In genomic region chr14:31545328-31545727, GRCh38 we compare ENCODE assay signal across 20 cellular contexts. TPM values are rescaled to one million over a fixed set of nuclear protein-coding genes. Genes with fewer than 3 reads are reported as not detected.
DNase-seq lines count a peak whose midpoint lies in the region; ATAC-seq, FAIRE-seq and TF ChIP-seq lines count a peak whose summit lies in the region.
"Had no signal": no experiment of that assay in that cellular context is flagged by ENCODE, and none has a peak within 500 bp of the region (broad histone marks: within the 10 kb centered on the region; RNA-seq: fewer than 3 reads in every experiment).

No MANE protein-coding gene starts in this region.

- BruUV-seq in GM12878 (replicated peaks; lab: Mats Ljungman, UMichigan), result no TSS peak

- DNase-seq in HTR-8/SVneo (ENCODE audit: insufficient read length, low spot score) (no peak), GM12878 (ENCODE audit: low read depth, low spot score) (no peak), SK-N-DZ (ENCODE audit: low spot score) (no peak), right lobe of liver (no peak), NCI-H2227 treated with DMSO at 0.1 percent for 48 hours (lab: John Stamatoyannopoulos, UW) (no peak)
- DNase-seq: ACHN; BE2C; Caco-2; CD4-positive, alpha-beta T cell; H9; KBM-7 had no signal

- H3K27ac ChIP-seq in BLaER1 (no peak overlapping the region), GM12878 (ENCODE audit: control insufficient read depth, insufficient read depth) (no peak overlapping the region), right lobe of liver (no peak overlapping the region)
- H3K27ac ChIP-seq: C4-2B had no signal

- no peaks in the 10 kb centered on the region for H4K20me1 ChIP-seq in BLaER1
- H4K20me1 ChIP-seq in GM12878 (ENCODE audit: control insufficient read depth, insufficient read depth), result no peaks in the 10 kb centered on the region

- H3K4me3 Mint-ChIP-seq in nephron, result no peak overlapping the region
- H3K4me3 Mint-ChIP-seq: CD4-positive, alpha-beta T cell; H9; IgD-negative memory B cell had no signal

- H3K36me3 ChIP-seq in BLaER1 (no peaks in the 10 kb centered on the region), GM12878 (ENCODE audit: control insufficient read depth in 2 of 2, insufficient read depth in 2 of 2, low read length in 1 of 2) (no peaks in the 10 kb centered on the region), right lobe of liver (no peaks in the 10 kb centered on the region)
- H3K36me3 ChIP-seq: BE2C had no signal

- TF ChIP-seq CTCF in GM12878 (IDR thresholded peaks at IDR 0.05 in 2 of 3, conservative IDR thresholded peaks at IDR 0.05 in 1 of 3; ENCODE audit: control insufficient read depth in 2 of 3, extremely low read depth in 1 of 3, insufficient read depth in 1 of 3, low read depth in 3 of 3, low read length in 3 of 3) (no peak), nephron (IDR thresholded peaks at IDR 0.05; ENCODE audit: unreplicated experiment in 3 of 3) (no peak), right lobe of liver (IDR thresholded peaks at IDR 0.05) (no peak)

- H3K27me3 ChIP-seq in BLaER1 (no peaks in the 10 kb centered on the region), GM12878 (replicated peaks in 1 of 2; ENCODE audit: control insufficient read depth in 2 of 2, insufficient read depth in 2 of 2, low read length in 1 of 2) (no peaks in the 10 kb centered on the region; a peak in 1 of 4 replicates), right lobe of liver (no peaks in the 10 kb centered on the region)

- peaks cover 12% of the 10 kb centered on the region for H3K4me1 Mint-ChIP-seq in nephron
- H3K4me1 Mint-ChIP-seq: H9 had no signal

- no peaks in the 10 kb centered on the region for H3K4me1 ChIP-seq in BLaER1
- H3K4me1 ChIP-seq in GM12878 (ENCODE audit: control insufficient read depth, insufficient read depth, low read length), result no peaks in the 10 kb centered on the region
- H3K4me1 ChIP-seq in right lobe of liver, result no peaks in the 10 kb centered on the region
- H3K4me1 ChIP-seq: BE2C, Caco-2 had no signal

- ATAC-seq in GM12878 (0 out of 3 replicates have a peak, but pooled peaks have one; percentile 25), right lobe of liver (no peak), HG03139 (IDR thresholded peaks at IDR 0.05; ENCODE audit: unreplicated experiment) (no peak)

- CTCF ChIA-PET in GM12878 (lab: Yijun Ruan, JAX), result interaction anchor here (0.6 kb wide), 1 partner anchor 260 kb away, joined by 3 read pairs; no protein-coding TSS in a partner anchor

- no peak for TF ChIP-seq EP300 in GM12878 (IDR thresholded peaks at IDR 0.05; ENCODE audit: borderline replicate concordance in 1 of 2, control insufficient read depth in 1 of 2, low read depth in 2 of 2, low read length in 2 of 2)

- H3K4me2 ChIP-seq in BLaER1 (0 out of 2 replicates have a peak overlapping the region, but pooled peaks have one; percentile 0), GM12878 (ENCODE audit: control insufficient read depth, insufficient read depth) (no peak overlapping the region)

- intact Hi-C loops in GM12878 (cut with micrococcal nuclease; ENCODE audit: unreplicated experiment) (no loop called here), right lobe of liver (cut with DNase I) (no loop called here)

- peak overlapping the region; percentile 3 to 75 (median 68) for H3K27ac Mint-ChIP-seq in nephron
- H3K27ac Mint-ChIP-seq: CD4-positive, alpha-beta T cell; H9; IgD-negative memory B cell had no signal

- SMC1A ChIA-PET in GM12878 (lab: Charles Lee; ENCODE audit: uncharacterized antibody, unreplicated experiment), result interaction anchor here (1.2 kb wide), 1 partner anchor 707 kb away, joined by 3 read pairs; no protein-coding TSS in a partner anchor

- 9% methylated on average over 3 of the region's 3 CpGs for WGBS in GM12878 (ENCODE audit: insufficient coverage, insufficient replicate concordance, low lambda C conversion rate, missing lambda C conversion rate)
- WGBS in right lobe of liver (ENCODE audit: insufficient coverage, low coverage, low lambda C conversion rate, missing lambda C conversion rate), result 37% methylated on average over 3 of the region's 3 CpGs

- RAD21 ChIA-PET in GM12878 (lab: Charles Lee; ENCODE audit: unreplicated experiment), result interaction anchor here (1.3 kb wide), 1 partner anchor 18 kb away, joined by 3 read pairs; no protein-coding TSS in a partner anchor

- TF ChIP-seq POLR2A in GM12878 (IDR thresholded peaks at IDR 0.05; ENCODE audit: low read depth, low read length) (no peak), right lobe of liver (IDR thresholded peaks at IDR 0.05) (no peak)

- H3K9ac ChIP-seq in BLaER1 (no peak overlapping the region), GM12878 (ENCODE audit: control insufficient read depth, insufficient read depth, low read length) (no peak overlapping the region)

- no peaks in the 10 kb centered on the region for H3K79me2 ChIP-seq in GM12878 (ENCODE audit: control insufficient read depth, insufficient read depth, low read length)

- in situ Hi-C loops in GM12878 (cut with MboI), result no loop called here

- H2AFZ ChIP-seq in GM12878 (ENCODE audit: control insufficient read depth, low read depth, low read length), result no peak overlapping the region

- TF ChIP-seq RAD21 in GM12878 (IDR thresholded peaks at IDR 0.05; ENCODE audit: insufficient read depth, low read depth, low read length), result no peak

- no peak overlapping the region for H3K4me3 ChIP-seq in BLaER1
- no peak overlapping the region for H3K4me3 ChIP-seq in GM12878
- H3K4me3 ChIP-seq in right lobe of liver, result no peak overlapping the region

- POLR2A ChIA-PET in GM12878 (lab: Charles Lee), result no interaction called here

- FAIRE-seq in HTR-8/SVneo (lab: Jason Lieb, UNC) (peak; percentile 26), GM12878 (lab: Jason Lieb, UNC) (no peak)
- FAIRE-seq: A204.1, D721Med, H1, HepG2 had no signal

- no peaks in the 10 kb centered on the region for H3K9me3 ChIP-seq in BLaER1
- no peaks in the 10 kb centered on the region for H3K9me3 ChIP-seq in GM12878 (replicated peaks; ENCODE audit: control insufficient read depth, insufficient read depth, low read length)
- H3K9me3 ChIP-seq in right lobe of liver, result no peaks in the 10 kb centered on the region
- H3K9me3 ChIP-seq: BE2C, Caco-2 had no signal

- H3K36me3 Mint-ChIP-seq in nephron (ENCODE audit: low read depth), result no peaks in the 10 kb centered on the region

- H3K27me3 Mint-ChIP-seq in nephron (ENCODE audit: low read depth), result peaks cover 15% of the 10 kb centered on the region

- peaks cover 11% of the 10 kb centered on the region for H3K9me3 Mint-ChIP-seq in nephron
- H3K9me3 Mint-ChIP-seq: CD4-positive, alpha-beta T cell had no signal

RNA-seq across cellular contexts. Expression of gene NUBPL, which starts 15.9 kb away (rescaled TPM):
- 97.7 and 104 TPM in 2 replicates for total RNA-seq in GM12878 (2013; cell fraction: nucleolus; rRNA removed)
- 7.1 and 7.3 TPM in 2 replicates for total RNA-seq in GM12878 (2014; rRNA removed)
- 10.0 and 10.4 TPM in 2 replicates for total RNA-seq in GM12878 (2014; rRNA removed; fragmentation: Illumina TruSeq; extraction: Trizol)
- 6.4 and 11.0 TPM in 2 replicates for total RNA-seq in GM12878 (2021)
- polyA plus RNA-seq in GM12878 (2011; ENCODE audit: low read depth), result 3.6 TPM
- polyA plus RNA-seq in GM12878 (2011; rRNA removed), result 11.1 and 13.2 TPM in 2 replicates
- 3.8 and 4.7 TPM in 2 replicates for polyA plus RNA-seq in GM12878 (2011; cell fraction: cytosol; rRNA removed)
- polyA plus RNA-seq in GM12878 (2011; cell fraction: nucleus; rRNA removed), result 4.6 and 5.3 TPM in 2 replicates
- 4.4 and 5.4 TPM in 2 replicates for polyA plus RNA-seq in GM12878 (2012)
- 7.8 and 9.9 TPM in 2 replicates for polyA plus RNA-seq in GM12878 (2014; fragmentation: Illumina TruSeq; extraction: Trizol)
- polyA plus RNA-seq in GM12878 (2014; fragmentation: Nextera tagmentation; extraction: Ambion mirVana), result 1 to 10 TPM; 3.4 to 4.4 TPM
- polyA plus RNA-seq in GM12878 (2014; rRNA removed), result 5.4 and 6.7 TPM in 2 replicates
- polyA plus RNA-seq in GM12878 (2016; fragmentation: Nextera tagmentation; extraction: Ambion mirVana), result 10 to 100 TPM in 1 of 2 experiments, 1 to 10 TPM in 1; 8.4 to 11.6 TPM
- polyA minus RNA-seq in GM12878 (2011; rRNA and poly(A)+ RNA removed), result 10.7 and 12.2 TPM in 2 replicates
- 3.7 and 4.4 TPM in 2 replicates for polyA minus RNA-seq in GM12878 (2011; cell fraction: cytosol; rRNA and poly(A)+ RNA removed)
- polyA minus RNA-seq in GM12878 (2011; cell fraction: nucleus; rRNA and poly(A)+ RNA removed), result 12.6 and 14.8 TPM in 2 replicates
- polyA plus RNA-seq in SK-N-DZ (2014; cell fraction: cytosol; rRNA removed), result 15.1 and 22.8 TPM in 2 replicates
- polyA plus RNA-seq in SK-N-DZ (2014; cell fraction: nucleus; rRNA removed), result 7.3 and 9.4 TPM in 2 replicates
- total RNA-seq in right lobe of liver, result 1 to 10 TPM; 6.3 to 9.5 (median 7.2) TPM

RNA-seq across cellular contexts. Expression of gene GPR33, which starts 57.5 kb away (rescaled TPM):
- not detected in 2 replicates for total RNA-seq in GM12878 (2013; cell fraction: nucleolus; rRNA removed)
- not detected in 2 replicates for total RNA-seq in GM12878 (2014; rRNA removed)
- not detected in 2 replicates for total RNA-seq in GM12878 (2014; rRNA removed; fragmentation: Illumina TruSeq; extraction: Trizol)
- total RNA-seq in GM12878 (2021), result not detected in 2 replicates
- polyA plus RNA-seq in GM12878 (2011; ENCODE audit: low read depth), result not detected
- polyA plus RNA-seq in GM12878 (2011; rRNA removed), result not detected in 2 replicates
- polyA plus RNA-seq in GM12878 (2011; cell fraction: cytosol; rRNA removed), result not detected in 2 replicates
- polyA plus RNA-seq in GM12878 (2011; cell fraction: nucleus; rRNA removed), result not detected in 2 replicates
- polyA plus RNA-seq in GM12878 (2012), result not detected in 2 replicates
- polyA plus RNA-seq in GM12878 (2014; fragmentation: Illumina TruSeq; extraction: Trizol), result not detected in 2 replicates
- polyA plus RNA-seq in GM12878 (2014; fragmentation: Nextera tagmentation; extraction: Ambion mirVana), result not detected
- not detected in 2 replicates for polyA plus RNA-seq in GM12878 (2014; rRNA removed)
- polyA plus RNA-seq in GM12878 (2016; fragmentation: Nextera tagmentation; extraction: Ambion mirVana), result not detected
- polyA minus RNA-seq in GM12878 (2011; rRNA and poly(A)+ RNA removed), result not detected in 2 replicates
- polyA minus RNA-seq in GM12878 (2011; cell fraction: cytosol; rRNA and poly(A)+ RNA removed), result not detected in 2 replicates
- not detected in 2 replicates for polyA minus RNA-seq in GM12878 (2011; cell fraction: nucleus; rRNA and poly(A)+ RNA removed)
- not detected in 2 replicates for polyA plus RNA-seq in SK-N-DZ (2014; cell fraction: cytosol; rRNA removed)
- polyA plus RNA-seq in SK-N-DZ (2014; cell fraction: nucleus; rRNA removed), result not detected in 2 replicates
- not detected for total RNA-seq in right lobe of liver
- total RNA-seq: Caco-2; CD4-positive, alpha-beta T cell; H1; H9; HepG2 had no signal
- polyA plus RNA-seq: H1, HepG2, IgD-negative memory B cell had no signal
